In genomic region chr1:164891615-164892014, GRCh38 we compare ENCODE assay signal across 27 cellular contexts.
DNase-seq lines count a peak whose midpoint lies in the region; ATAC-seq and TF ChIP-seq lines count a peak whose summit lies in the region.
"Had no signal": no experiment of that assay in that cellular context is flagged by ENCODE, and none has a peak within 500 bp of the region (broad histone marks: within the 10 kb centered on the region; RNA-seq: fewer than 3 reads in every experiment).

No MANE protein-coding gene starts in this region.

- H3K27ac Mint-ChIP-seq in effector memory CD8-positive, alpha-beta T cell, result no peak overlapping the region
- H3K27ac Mint-ChIP-seq: activated T-cell treated with anti-CD3 and anti-CD28 coated beads, Interleukin-2, amount 50 U/mL, for 24 hours; CD8-positive, alpha-beta T cell; mesothelial cell of epicardium; naive thymus-derived CD8-positive, alpha-beta T cell; T-helper 1 cell treated with Interleukin-12 subunit alpha and Interleukin-12 subunit beta and Interleukin-4 antibody, amounts not matched to agents 30 μg/mL and 1 μg/mL, for 36 hours had no signal

- H3K36me3 Mint-ChIP-seq in effector memory CD8-positive, alpha-beta T cell (ENCODE audit: insufficient read depth), result no peaks in the 10 kb centered on the region
- H3K36me3 Mint-ChIP-seq: CD8-positive, alpha-beta T cell had no signal

- H3K27me3 Mint-ChIP-seq in effector memory CD8-positive, alpha-beta T cell, result peaks cover 0 to 6% of the 10 kb centered on the region in 2 donors

- 0 out of 2 replicates have a peak, but pooled peaks cover 6% of the 10 kb centered on the region for H3K27me3 ChIP-seq in OCI-LY3 (ENCODE audit: low read depth, low read length)
- H3K27me3 ChIP-seq: body of pancreas, left lung had no signal

- H3K79me2 ChIP-seq in OCI-LY3 (ENCODE audit: low read length), result no peaks in the 10 kb centered on the region

- H3K4me3 Mint-ChIP-seq in effector memory CD8-positive, alpha-beta T cell, result no peak overlapping the region
- H3K4me3 Mint-ChIP-seq: activated T-cell treated with anti-CD3 and anti-CD28 coated beads, Interleukin-2, amount 50 U/mL, for 24 hours; CD8-positive, alpha-beta T cell; mesothelial cell of epicardium; naive thymus-derived CD8-positive, alpha-beta T cell; T-helper 1 cell treated with Interleukin-12 subunit alpha and Interleukin-12 subunit beta and Interleukin-4 antibody, amounts not matched to agents 30 μg/mL and 1 μg/mL, for 36 hours had no signal

- H3K9ac ChIP-seq in OCI-LY3 (ENCODE audit: low read length), result no peak overlapping the region

- H3K4me1 Mint-ChIP-seq in effector memory CD8-positive, alpha-beta T cell (ENCODE audit: low read depth in 2 of 2), result no peaks in the 10 kb centered on the region
- H3K4me1 Mint-ChIP-seq: mesothelial cell of epicardium; naive thymus-derived CD8-positive, alpha-beta T cell had no signal

- no peak overlapping the region for H3K4me2 ChIP-seq in OCI-LY3 (ENCODE audit: low read length)
- H3K4me2 ChIP-seq: smooth muscle cell had no signal

- no peak overlapping the region for H3K27ac ChIP-seq in OCI-LY3 (ENCODE audit: low read length)
- H3K27ac ChIP-seq: 22Rv1, body of pancreas, left lung had no signal

- no peaks in the 10 kb centered on the region for H3K9me3 ChIP-seq in OCI-LY3 (ENCODE audit: insufficient read depth, low read length)
- H3K9me3 ChIP-seq: body of pancreas, left lung had no signal

- H3K36me3 ChIP-seq in OCI-LY3 (replicated peaks; ENCODE audit: low read depth, low read length), result no peaks in the 10 kb centered on the region
- H3K36me3 ChIP-seq: left lung had no signal

- H3K9me3 Mint-ChIP-seq in effector memory CD8-positive, alpha-beta T cell, result peaks cover 10 to 22% of the 10 kb centered on the region in 2 donors
- H3K9me3 Mint-ChIP-seq: mesothelial cell of epicardium had no signal

- no peaks in the 10 kb centered on the region; the same call in 1 of the 2 replicates for H4K20me1 ChIP-seq in OCI-LY3 (ENCODE audit: insufficient read depth, low read length)

- DNase-seq in DMS 273 (lab: John Stamatoyannopoulos, UW; ENCODE audit: unreplicated experiment) (peak; percentile 7), DMS 273 treated with DMSO at 0.1 percent for 48 hours (lab: John Stamatoyannopoulos, UW) (no peak), iPS-NIHi7 (ENCODE audit: extremely low spot score) (peak; percentile 55), AG08396 (ENCODE audit: low spot score) (no peak), NCI-H146 (lab: John Stamatoyannopoulos, UW) (no peak)
- no peak for DNase-seq in effector memory CD8-positive, alpha-beta T cell
- DNase-seq: activated CD4-positive, alpha-beta T cell treated with anti-CD3 and anti-CD28 coated beads for 4 hours; activated CD8-positive, alpha-beta memory T cell treated with anti-CD3 and anti-CD28 coated beads for 24 hours; activated T-cell treated with anti-CD3 and anti-CD28 coated beads, Interleukin-2, amount 50 U/mL, for 24 hours; body of pancreas; CD8-positive, alpha-beta T cell; cerebellar nuclear complex; DND-41; erythroblast; HCEC 1CT; left lung; naive thymus-derived CD8-positive, alpha-beta T cell; NCI-H226; retina; RPMI8226; stimulated activated CD4-positive, alpha-beta T cell treated with anti-CD3 and anti-CD28 coated beads, Interleukin-2, amount 100 ng/mL, for 24 hours had no signal

- no peak overlapping the region for H3K4me3 ChIP-seq in OCI-LY3 (ENCODE audit: low read length)
- H3K4me3 ChIP-seq: body of pancreas, left lung, smooth muscle cell had no signal

- H3K4me1 ChIP-seq in OCI-LY3 (ENCODE audit: low read length), result no peaks in the 10 kb centered on the region
- H3K4me1 ChIP-seq: body of pancreas, left lung had no signal

- no peak for ATAC-seq in effector memory CD8-positive, alpha-beta T cell (replicated peaks)
- ATAC-seq: body of pancreas; CD8-positive, alpha-beta T cell; left lung; naive thymus-derived CD8-positive, alpha-beta T cell had no signal

- TF ChIP-seq CTCF in LNCAP (IDR thresholded peaks at IDR 0.05), result peak; percentile 40; the same call in 1 of the 2 replicates
- 0 out of 2 replicates have a peak, but pooled peaks have one; percentile 5 for TF ChIP-seq CTCF in OCI-LY3 (IDR thresholded peaks at IDR 0.05; ENCODE audit: low read depth, low read length)

- H2AFZ ChIP-seq in OCI-LY3 (ENCODE audit: low read depth, low read length), result no peak overlapping the region

Comparison
In these comparisons a context has a peak if more than half of its experiments do, and no peak if none do; other contexts are left out.
1. DNase-seq: peak in DMS 273 (single experiment) and iPS-NIHi7 (single experiment); none in DMS 273 treated with DMSO at 0.1 percent for 48 hours (single experiment), effector memory CD8-positive, alpha-beta T cell (0 of 3), AG08396 (single experiment) and NCI-H146 (single experiment).